Comparison of ENCODE assay signal across 2 cellular contexts in genomic region chrX:13275031-13275430, GRCh38.
TF ChIP-seq lines count a peak whose summit lies in the region.

No MANE protein-coding gene starts in this region.

TF ChIP-seq in IMR-90, 13 proteins besides CTCF, POLR2A, EP300 and RAD21:
- TF ChIP-seq NFE2L2 (IDR thresholded peaks at IDR 0.05; ENCODE audit: low read depth, low read length) (no peak), FOS (IDR thresholded peaks at IDR 0.05; ENCODE audit: low read depth, low read length) (no peak), BHLHE40 (IDR thresholded peaks at IDR 0.05; ENCODE audit: low read depth, low read length) (no peak)

TF ChIP-seq in K562, 482 proteins besides CTCF, POLR2A, EP300 and RAD21:
- TF ChIP-seq ZC3H4 (CRISPR knock-in tag; IDR thresholded peaks at IDR 0.05; ENCODE audit: borderline replicate concordance) (no peak), CHD2 (IDR thresholded peaks at IDR 0.05; ENCODE audit: low read depth, low read length) (no peak), EP400 (IDR thresholded peaks at IDR 0.05) (no peak), ZNF668 (CRISPR knock-in tag; IDR thresholded peaks at IDR 0.05) (no peak), HBP1 (CRISPR knock-in tag; IDR thresholded peaks at IDR 0.05) (no peak), HEY1 (CRISPR knock-in tag; IDR thresholded peaks at IDR 0.05; ENCODE audit: borderline replicate concordance) (no peak), MCM3 (IDR thresholded peaks at IDR 0.05) (no peak), STAT5A (IDR thresholded peaks at IDR 0.05; ENCODE audit: borderline replicate concordance, low read length) (no peak), ZFP91 (CRISPR knock-in tag; IDR thresholded peaks at IDR 0.05) (no peak), NR1H2 (CRISPR knock-in tag; IDR thresholded peaks at IDR 0.05) (no peak), NFATC3 (IDR thresholded peaks at IDR 0.05) (no peak), HDGF (IDR thresholded peaks at IDR 0.05) (no peak), CXXC5 (CRISPR knock-in tag; IDR thresholded peaks at IDR 0.05) (no peak), KDM4B (IDR thresholded peaks at IDR 0.05; ENCODE audit: borderline replicate concordance in 2 of 2, low read depth in 1 of 2) (no peak), GABPB2 (CRISPR knock-in tag; conservative IDR thresholded peaks at IDR 0.05) (no peak)
- TF ChIP-seq, protein P1, sequence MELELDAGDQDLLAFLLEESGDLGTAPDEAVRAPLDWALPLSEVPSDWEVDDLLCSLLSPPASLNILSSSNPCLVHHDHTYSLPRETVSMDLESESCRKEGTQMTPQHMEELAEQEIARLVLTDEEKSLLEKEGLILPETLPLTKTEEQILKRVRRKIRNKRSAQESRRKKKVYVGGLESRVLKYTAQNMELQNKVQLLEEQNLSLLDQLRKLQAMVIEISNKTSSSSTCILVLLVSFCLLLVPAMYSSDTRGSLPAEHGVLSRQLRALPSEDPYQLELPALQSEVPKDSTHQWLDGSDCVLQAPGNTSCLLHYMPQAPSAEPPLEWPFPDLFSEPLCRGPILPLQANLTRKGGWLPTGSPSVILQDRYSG (tag; conservative IDR thresholded peaks at IDR 0.05; ENCODE audit: low read depth), result no peak
- TF ChIP-seq, protein P2, sequence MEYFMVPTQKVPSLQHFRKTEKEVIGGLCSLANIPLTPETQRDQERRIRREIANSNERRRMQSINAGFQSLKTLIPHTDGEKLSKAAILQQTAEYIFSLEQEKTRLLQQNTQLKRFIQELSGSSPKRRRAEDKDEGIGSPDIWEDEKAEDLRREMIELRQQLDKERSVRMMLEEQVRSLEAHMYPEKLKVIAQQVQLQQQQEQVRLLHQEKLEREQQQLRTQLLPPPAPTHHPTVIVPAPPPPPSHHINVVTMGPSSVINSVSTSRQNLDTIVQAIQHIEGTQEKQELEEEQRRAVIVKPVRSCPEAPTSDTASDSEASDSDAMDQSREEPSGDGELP (CRISPR knock-in tag; IDR thresholded peaks at IDR 0.05; ENCODE audit: borderline replicate concordance), result no peak
- TF ChIP-seq, protein P3, sequence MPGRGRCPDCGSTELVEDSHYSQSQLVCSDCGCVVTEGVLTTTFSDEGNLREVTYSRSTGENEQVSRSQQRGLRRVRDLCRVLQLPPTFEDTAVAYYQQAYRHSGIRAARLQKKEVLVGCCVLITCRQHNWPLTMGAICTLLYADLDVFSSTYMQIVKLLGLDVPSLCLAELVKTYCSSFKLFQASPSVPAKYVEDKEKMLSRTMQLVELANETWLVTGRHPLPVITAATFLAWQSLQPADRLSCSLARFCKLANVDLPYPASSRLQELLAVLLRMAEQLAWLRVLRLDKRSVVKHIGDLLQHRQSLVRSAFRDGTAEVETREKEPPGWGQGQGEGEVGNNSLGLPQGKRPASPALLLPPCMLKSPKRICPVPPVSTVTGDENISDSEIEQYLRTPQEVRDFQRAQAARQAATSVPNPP (IDR thresholded peaks at IDR 0.05; ENCODE audit: borderline replicate concordance, insufficient read depth, insufficient read length), result no peak
TF ChIP-seq in K562: peak in this region for 0.
